In genomic region chr2:25371253-25372241, GRCh38 we compare ENCODE assay signal across 3 cellular contexts.
TF ChIP-seq lines count a peak whose summit lies in the region.

No MANE protein-coding gene starts in this region.

TF ChIP-seq in WTC11, 78 proteins besides CTCF, POLR2A, EP300 and RAD21:
- TF ChIP-seq ETV6 (CRISPR knock-in tag; IDR thresholded peaks at IDR 0.05) (no peak), ZNF219 (CRISPR knock-in tag; IDR thresholded peaks at IDR 0.05; ENCODE audit: borderline replicate concordance) (no peak), SMAD4 (CRISPR knock-in tag; IDR thresholded peaks at IDR 0.05) (no peak), ZBTB43 (CRISPR knock-in tag; IDR thresholded peaks at IDR 0.05) (no peak), AR (CRISPR knock-in tag; IDR thresholded peaks at IDR 0.05) (no peak), PRRX2 (CRISPR knock-in tag; IDR thresholded peaks at IDR 0.05) (no peak), ZNF423 (CRISPR knock-in tag; IDR thresholded peaks at IDR 0.05) (no peak), NFYB (CRISPR knock-in tag; conservative IDR thresholded peaks at IDR 0.05; ENCODE audit: low read depth) (no peak), TP53 (CRISPR knock-in tag; IDR thresholded peaks at IDR 0.05) (no peak), ELF4 (CRISPR knock-in tag; IDR thresholded peaks at IDR 0.05; ENCODE audit: low read depth) (no peak), JUN (CRISPR knock-in tag; IDR thresholded peaks at IDR 0.05) (no peak), EMX1 (CRISPR knock-in tag; IDR thresholded peaks at IDR 0.05) (no peak)
TF ChIP-seq in WTC11: peak in this region for 0.

TF ChIP-seq in H1, 55 proteins besides CTCF, POLR2A, EP300 and RAD21:
- TF ChIP-seq TAF7 (optimal IDR thresholded peaks at IDR 0.05; ENCODE audit: borderline replicate concordance, low read depth, low read length) (no peak), TCF12 (IDR thresholded peaks at IDR 0.05; ENCODE audit: low read depth, low read length) (no peak)

TF ChIP-seq in HEK293T, 16 proteins besides CTCF, POLR2A, EP300 and RAD21:
- TF ChIP-seq LEF1 (IDR thresholded peaks at IDR 0.05; ENCODE audit: borderline replicate concordance) (no peak), L3MBTL2 (conservative IDR thresholded peaks at IDR 0.05) (no peak)
